8 cellular contexts compared by ENCODE assay signal in genomic region chr7:140517546-140518369, GRCh38. TPM values are rescaled to one million over a fixed set of nuclear protein-coding genes. Genes with fewer than 3 reads are reported as not detected.
DNase-seq lines count a peak whose midpoint lies in the region; ATAC-seq and TF ChIP-seq lines count a peak whose summit lies in the region.

No MANE protein-coding gene starts in this region.

- no peak for TF ChIP-seq POLR2A in adrenal gland (IDR thresholded peaks at IDR 0.05)

- no peaks in the 10 kb centered on the region for H3K27me3 ChIP-seq in adrenal gland
- H3K27me3 ChIP-seq in left ventricle myocardium inferior (ENCODE audit: low read depth), result no peaks in the 10 kb centered on the region
- no peaks in the 10 kb centered on the region for H3K27me3 ChIP-seq in rectal smooth muscle tissue (ENCODE audit: control insufficient read depth, insufficient read depth, low read length)

- no peaks in the 10 kb centered on the region for H3K4me1 ChIP-seq in adrenal gland (replicated peaks in 1 of 2)
- H3K4me1 ChIP-seq in left ventricle myocardium inferior, result peaks cover 20% of the 10 kb centered on the region
- peaks cover 4% of the 10 kb centered on the region for H3K4me1 ChIP-seq in rectal smooth muscle tissue (ENCODE audit: control insufficient read depth, insufficient read depth, low read length)

- no peaks in the 10 kb centered on the region for H3K36me3 ChIP-seq in adrenal gland (replicated peaks in 1 of 2)
- peaks cover 32% of the 10 kb centered on the region for H3K36me3 ChIP-seq in left ventricle myocardium inferior
- no peaks in the 10 kb centered on the region for H3K36me3 ChIP-seq in rectal smooth muscle tissue (ENCODE audit: control insufficient read depth, insufficient read depth, low read length)

- intact Hi-C loops in adrenal gland (cut with DNase I) (loop anchor here in 1 of 2 donors (2.0 kb wide), 1 partner anchor 137 kb away; no protein-coding TSS in a partner anchor), left ventricle myocardium inferior (cut with micrococcal nuclease) (loop anchor here (2.0 kb wide), 1 partner anchor 135 kb away; no protein-coding TSS in a partner anchor)

- no peak for ATAC-seq in GM18517 (IDR thresholded peaks at IDR 0.05; ENCODE audit: unreplicated experiment)

- H3K9me3 ChIP-seq in adrenal gland (replicated peaks in 1 of 3) (no peaks in the 10 kb centered on the region), left ventricle myocardium inferior (replicated peaks) (no peaks in the 10 kb centered on the region)

- WGBS in adrenal gland, 4 donors, result 42 to 50% (median 44%) methylated on average over 18 to 31 of the region's 31 CpGs

- TF ChIP-seq CTCF in AG09309 (IDR thresholded peaks at IDR 0.05; ENCODE audit: control insufficient read depth, insufficient read depth, low read depth, low read length, missing control alignments) (peak; percentile 96), adrenal gland (IDR thresholded peaks at IDR 0.05) (peak; percentile 81 to 94 (median 94)), left ventricle myocardium inferior (IDR thresholded peaks at IDR 0.05; ENCODE audit: borderline replicate concordance) (peak; percentile 94)

- H3K9ac ChIP-seq in rectal smooth muscle tissue (ENCODE audit: low read length), result no peak overlapping the region

- DNase-seq in AG09309 (ENCODE audit: low read depth) (peak; percentile 59), GM19238 (ENCODE audit: insufficient read length, low spot score) (peak; percentile 65), NCI-H1694 (lab: John Stamatoyannopoulos, UW) (peak; percentile 93), SW480 (ENCODE audit: low spot score) (peak; percentile 90), adrenal gland (peak; percentile 84 to 96 (median 91)), left ventricle myocardium inferior (peak; percentile 90)

- H3K4me3 ChIP-seq in AG09309 (ENCODE audit: control insufficient read depth, low read depth, low read length) (no peak overlapping the region), adrenal gland (no peak overlapping the region), left ventricle myocardium inferior (no peak overlapping the region), rectal smooth muscle tissue (ENCODE audit: low read length) (no peak overlapping the region)

- H3K27ac ChIP-seq in adrenal gland (no peak overlapping the region), left ventricle myocardium inferior (replicated peaks) (peak overlapping the region; percentile 69), rectal smooth muscle tissue (ENCODE audit: low read depth, low read length) (peak overlapping the region; percentile 1)

RNA-seq across cellular contexts. Expression of gene MKRN1, which starts 38.5 kb away (rescaled TPM):
- 100 to 1,000 TPM in 1 of 8 donors, 10 to 100 TPM in 7; 48.7 to 105 (median 61.8) TPM for total RNA-seq in adrenal gland
- polyA plus RNA-seq in adrenal gland, result 10 to 100 TPM; 43.7 to 64.0 (median 49.4) TPM
- 90.0 TPM for total RNA-seq in left ventricle myocardium inferior

Comparison
In these comparisons a context has a peak if more than half of its experiments do, and no peak if none do; other contexts are left out.
1. H3K27ac ChIP-seq: peak in left ventricle myocardium inferior (single experiment) and rectal smooth muscle tissue (single experiment); none in adrenal gland (0 of 5).
2. Peak in every context shown above with its lines, with median percentiles within 50 percentile points of each other: DNase-seq and CTCF ChIP-seq.